7 cellular contexts compared by ENCODE assay signal in the genomic region with DNA sequence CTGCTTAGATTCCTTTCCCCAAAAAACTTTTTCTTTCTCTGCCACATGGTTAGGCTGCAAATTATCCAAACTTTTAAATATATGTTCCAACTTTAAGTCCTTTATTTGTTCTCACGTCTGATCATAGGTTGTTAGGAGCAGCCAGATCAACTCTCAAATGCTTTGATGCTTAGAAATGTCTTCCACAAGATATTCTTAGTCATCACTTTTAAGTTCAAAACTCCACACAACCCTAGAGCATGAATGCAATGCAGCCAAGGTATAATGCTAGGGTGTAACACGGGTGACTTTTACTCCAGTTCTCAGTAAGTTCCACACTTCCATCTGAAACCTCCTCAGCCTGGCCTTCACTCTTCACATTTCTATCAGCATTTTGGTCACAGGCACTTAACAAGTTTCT.
"Had no signal": no experiment of that assay in that cellular context is flagged by ENCODE, and none has a peak within 500 bp of the region (broad histone marks: within the 10 kb centered on the region; RNA-seq: fewer than 3 reads in every experiment).

No MANE protein-coding gene starts in this region.

- H3K4me2 ChIP-seq: KMS-11 had no signal

- H3K27ac ChIP-seq: HL-60, KMS-11 had no signal

- FAIRE-seq: HTR-8/SVneo, K562 had no signal

- H3K4me3 ChIP-seq: K562 had no signal

- ATAC-seq: K562 had no signal

- DNase-seq: IMR-90, KBM-7, KG1 had no signal

- H3K9ac ChIP-seq: KMS-11 had no signal
